Comparison of ENCODE assay signal across 2 cellular contexts in the genomic region with DNA sequence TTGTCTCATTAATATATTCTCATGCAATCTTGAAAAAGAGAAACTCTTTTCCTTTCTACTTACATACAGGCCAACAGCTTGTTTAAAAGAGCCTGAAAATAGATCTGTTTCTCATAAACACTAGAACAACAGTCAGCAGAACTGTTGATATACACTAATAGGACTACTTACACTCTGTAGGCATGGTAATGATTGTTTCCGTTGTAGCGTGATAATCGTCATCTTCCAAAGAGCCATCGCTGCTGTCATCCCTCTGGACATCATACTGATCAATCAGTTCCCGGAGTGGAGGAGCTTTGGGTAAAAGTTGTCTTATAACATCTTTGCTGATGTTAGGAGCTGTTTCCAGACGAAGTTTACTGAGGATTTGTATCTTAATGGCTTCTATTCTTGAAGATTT.
TF ChIP-seq lines count a peak whose summit lies in the region.

No MANE protein-coding gene starts in this region.

TF ChIP-seq in IMR-90, 13 proteins besides CTCF, POLR2A, EP300 and RAD21:
- no peak for TF ChIP-seq CHD1 (IDR thresholded peaks at IDR 0.05; ENCODE audit: low read depth, low read length)
- TF ChIP-seq RFX5 (IDR thresholded peaks at IDR 0.05; ENCODE audit: low read depth, low read length) = no peak
- no peak for TF ChIP-seq MAFK (IDR thresholded peaks at IDR 0.05; ENCODE audit: low read depth, low read length)
- no peak for TF ChIP-seq FOS (IDR thresholded peaks at IDR 0.05; ENCODE audit: low read depth, low read length)
- no peak for TF ChIP-seq RCOR1 (IDR thresholded peaks at IDR 0.05; ENCODE audit: insufficient replicate concordance, low read length)
- no peak for TF ChIP-seq BHLHE40 (IDR thresholded peaks at IDR 0.05; ENCODE audit: low read depth, low read length)
- no peak for TF ChIP-seq NFE2L2 (IDR thresholded peaks at IDR 0.05; ENCODE audit: low read depth, low read length)
- TF ChIP-seq CEBPB (IDR thresholded peaks at IDR 0.05; ENCODE audit: low read depth, low read length) = no peak
- no peak for TF ChIP-seq ELK1 (IDR thresholded peaks at IDR 0.05; ENCODE audit: borderline replicate concordance, low read depth, low read length)
- TF ChIP-seq MXI1 (IDR thresholded peaks at IDR 0.05; ENCODE audit: borderline replicate concordance, low read depth, low read length) = no peak

TF ChIP-seq in SK-N-SH, 30 proteins besides CTCF, POLR2A, EP300 and RAD21:
- no peak for TF ChIP-seq JUND (IDR thresholded peaks at IDR 0.05)
